ENCODE assay signal across 25 cellular contexts in genomic region chr12:110971189-110971920, GRCh38. TPM values are rescaled to one million over a fixed set of nuclear protein-coding genes. Genes with fewer than 3 reads are reported as not detected.
"Had no signal": no experiment of that assay in that cellular context is flagged by ENCODE, and none has a peak within 500 bp of the region (broad histone marks: within the 10 kb centered on the region; RNA-seq: fewer than 3 reads in every experiment).

No MANE protein-coding gene starts in this region.

- H3K9me3 Mint-ChIP-seq: natural killer cell treated with Interleukin-12 subunit alpha and Interleukin-12 subunit beta and Interleukin-15 and Interleukin-18, amount 100 ng/mL, for 72 hours; stimulated activated effector memory CD8-positive, alpha-beta T cell treated with anti-CD3 and anti-CD28 coated beads, Interleukin-12 subunit alpha, Interleukin-12 subunit beta, amount 100 ng/mL, for 72 hours had no signal

- H2AFZ ChIP-seq: hepatocyte, neural progenitor cell had no signal

- H3K36me3 ChIP-seq: neural progenitor cell, pancreas, suprapubic skin, thyroid gland, upper lobe of left lung, vagina had no signal

- H3K27ac Mint-ChIP-seq: natural killer cell treated with Interleukin-12 subunit alpha and Interleukin-12 subunit beta and Interleukin-15 and Interleukin-18, amount 100 ng/mL, for 72 hours; neural progenitor cell; progenitor cell of endocrine pancreas; stimulated activated effector memory CD8-positive, alpha-beta T cell treated with anti-CD3 and anti-CD28 coated beads, Interleukin-12 subunit alpha, Interleukin-12 subunit beta, amount 100 ng/mL, for 72 hours had no signal

- H3K4me1 Mint-ChIP-seq: neural progenitor cell had no signal

- H3K4me1 ChIP-seq: neural progenitor cell, pancreas, suprapubic skin, thyroid gland, upper lobe of left lung, vagina had no signal

- DNase-seq: foreskin melanocyte; head of caudate nucleus; left colon; left ventricle myocardium superior; mesenchymal stem cell; midbrain; nucleus accumbens; pancreas; right cardiac atrium; stimulated activated CD4-positive, alpha-beta T cell treated with anti-CD3 and anti-CD28 coated beads, Interleukin-4, amount 100 ng/mL, for 1 hour; stimulated activated CD8-positive, alpha-beta memory T cell treated with anti-CD3 and anti-CD28 coated beads, Interleukin-4, amount 100 ng/mL, for 48 hours; stimulated activated naive CD8-positive, alpha-beta T cell treated with anti-CD3 and anti-CD28 coated beads, Interleukin-15, Interleukin-2, amounts not matched to agents 100 U/mL and 50 U/mL, for 24 hours; thyroid gland; upper lobe of left lung had no signal

- H3K27ac ChIP-seq: hepatocyte, neural progenitor cell, pancreas, suprapubic skin, thyroid gland, upper lobe of left lung, vagina had no signal

- H3K4me2 ChIP-seq: hepatocyte, neural progenitor cell, smooth muscle cell had no signal

- FAIRE-seq: endothelial cell of umbilical vein, pancreas had no signal

- H3K36me3 Mint-ChIP-seq: natural killer cell treated with Interleukin-12 subunit alpha and Interleukin-12 subunit beta and Interleukin-15 and Interleukin-18, amount 100 ng/mL, for 72 hours; neural progenitor cell; stimulated activated effector memory CD8-positive, alpha-beta T cell treated with anti-CD3 and anti-CD28 coated beads, Interleukin-12 subunit alpha, Interleukin-12 subunit beta, amount 100 ng/mL, for 72 hours had no signal

- H3K9ac ChIP-seq: neural progenitor cell had no signal

- ATAC-seq: left colon; left ventricle myocardium superior; natural killer cell treated with Interleukin-12 subunit alpha and Interleukin-12 subunit beta and Interleukin-15 and Interleukin-18, amount 100 ng/mL, for 72 hours; pancreas; right cardiac atrium; stimulated activated effector memory CD8-positive, alpha-beta T cell treated with anti-CD3 and anti-CD28 coated beads, Interleukin-12 subunit alpha, Interleukin-12 subunit beta, amount 100 ng/mL, for 72 hours; stimulated activated naive CD8-positive, alpha-beta T cell treated with anti-CD3 and anti-CD28 coated beads, Interleukin-15, Interleukin-2, amounts not matched to agents 100 U/mL and 50 U/mL, for 24 hours had no signal

- H3K27me3 ChIP-seq: neural progenitor cell, pancreas, thyroid gland, upper lobe of left lung, vagina had no signal

- H3K4me3 ChIP-seq: hepatocyte, lung, neural progenitor cell, pancreas, smooth muscle cell, suprapubic skin, thyroid gland, upper lobe of left lung, vagina had no signal

- H3K4me3 Mint-ChIP-seq: natural killer cell treated with Interleukin-12 subunit alpha and Interleukin-12 subunit beta and Interleukin-15 and Interleukin-18, amount 100 ng/mL, for 72 hours; neural progenitor cell; stimulated activated effector memory CD8-positive, alpha-beta T cell treated with anti-CD3 and anti-CD28 coated beads, Interleukin-12 subunit alpha, Interleukin-12 subunit beta, amount 100 ng/mL, for 72 hours had no signal

- H3K9me3 ChIP-seq: pancreas, suprapubic skin, thyroid gland, vagina had no signal

- H3K79me2 ChIP-seq: hepatocyte had no signal

RNA-seq across cellular contexts. Expression of gene MYL2, which starts 51.0 kb away (rescaled TPM):
- total RNA-seq: hepatocyte; kidney epithelial cell; left colon; lung; natural killer cell treated with Interleukin-12 subunit alpha and Interleukin-12 subunit beta and Interleukin-15 and Interleukin-18, amount 100 ng/mL, for 72 hours; progenitor cell of endocrine pancreas; smooth muscle cell; suprapubic skin; thyroid gland; upper lobe of left lung; vagina had no signal
- polyA plus RNA-seq: endothelial cell of umbilical vein, hepatocyte, smooth muscle cell had no signal
